ENCODE assay signal across 28 cellular contexts in genomic region chr1:159261726-159262494, GRCh38. TPM values are rescaled to one million over a fixed set of nuclear protein-coding genes. Genes with fewer than 3 reads are reported as not detected.
"Had no signal": no experiment of that assay in that cellular context is flagged by ENCODE, and none has a peak within 500 bp of the region (broad histone marks: within the 10 kb centered on the region; RNA-seq: fewer than 3 reads in every experiment).

No MANE protein-coding gene starts in this region.

- H3K4me3 ChIP-seq: cardiac muscle cell, hepatocyte, thyroid gland had no signal

- H3K4me3 Mint-ChIP-seq: activated B cell treated with CpG ODN at 0.5 μM for 24 hours; activated naive CD8-positive, alpha-beta T cell treated with anti-CD3 and anti-CD28 coated beads for 36 hours; activated T-cell treated with anti-CD3 and anti-CD28 coated beads, Interleukin-2, amount 50 U/mL, for 4 hours; endodermal cell; natural killer cell treated with Interleukin-12 subunit alpha and Interleukin-12 subunit beta and Interleukin-15 and Interleukin-18, amount 100 ng/mL, for 72 hours; T-helper 17 cell had no signal

- H3K36me3 Mint-ChIP-seq: activated naive CD8-positive, alpha-beta T cell treated with anti-CD3 and anti-CD28 coated beads for 36 hours; natural killer cell treated with Interleukin-12 subunit alpha and Interleukin-12 subunit beta and Interleukin-15 and Interleukin-18, amount 100 ng/mL, for 72 hours had no signal

- H3K27me3 ChIP-seq: cardiac muscle cell, hepatocyte, thyroid gland had no signal

- DNase-seq: activated B cell treated with CpG ODN at 0.5 μM for 24 hours; activated CD4-positive, alpha-beta T cell treated with anti-CD3 and anti-CD28 coated beads for 4 hours; activated CD4-positive, alpha-beta T cell treated with anti-CD3 and anti-CD28 coated beads, Interleukin-2, amount 50 U/mL, for 48 hours; activated CD8-positive, alpha-beta memory T cell treated with anti-CD3 and anti-CD28 coated beads, Interleukin-2, amount 50 U/mL, for 48 hours; activated naive CD4-positive, alpha-beta T cell treated with Interleukin-2 at 50 U/mL for 16 hours; activated naive CD8-positive, alpha-beta T cell treated with anti-CD3 and anti-CD28 coated beads for 36 hours; activated T-cell treated with anti-CD3 and anti-CD28 coated beads, Interleukin-2, amount 50 U/mL, for 4 hours; amniotic stem cell; cortex of kidney; endodermal cell; glutamatergic neuron; left ventricle myocardium superior; midbrain; retina; stimulated activated CD4-positive, alpha-beta T cell treated with anti-CD3 and anti-CD28 coated beads, Interleukin-4, amount 100 ng/mL, for 4 hours; stimulated activated naive CD8-positive, alpha-beta T cell treated with anti-CD3 and anti-CD28 coated beads, Interleukin-15, Interleukin-2, amounts not matched to agents 100 U/mL and 50 U/mL, for 24 hours; T-helper 17 cell; thyroid gland had no signal

- H3K4me1 Mint-ChIP-seq: activated B cell treated with CpG ODN at 0.5 μM for 24 hours, endodermal cell, T-helper 17 cell had no signal

- H3K27me3 Mint-ChIP-seq: progenitor cell of endocrine pancreas had no signal

- H3K36me3 ChIP-seq: cardiac muscle cell, thyroid gland had no signal

- H3K4me1 ChIP-seq: thyroid gland had no signal

- ATAC-seq: activated T-cell treated with anti-CD3 and anti-CD28 coated beads, Interleukin-2, amount 50 U/mL, for 4 hours; left ventricle myocardium superior; natural killer cell treated with Interleukin-12 subunit alpha and Interleukin-12 subunit beta and Interleukin-15 and Interleukin-18, amount 100 ng/mL, for 72 hours; stimulated activated naive CD8-positive, alpha-beta T cell treated with anti-CD3 and anti-CD28 coated beads, Interleukin-15, Interleukin-2, amounts not matched to agents 100 U/mL and 50 U/mL, for 24 hours; T-helper 17 cell had no signal

- H3K9me3 Mint-ChIP-seq: activated T-helper 2 cell treated with anti-CD3 and anti-CD28 coated beads, Interferon-gamma antibody, Interleukin-2, Interleukin-4, amounts not matched to agents 10 μg/mL and 5 μg/mL and 100 μg/mL, durations not matched to agents 14 hours and 24 hours and 36 hours had no signal

- H3K27ac ChIP-seq: cardiac muscle cell, hepatocyte, thyroid gland had no signal

- H3K9me3 ChIP-seq: thyroid gland had no signal

- H3K27ac Mint-ChIP-seq: activated B cell treated with CpG ODN at 0.5 μM for 24 hours; activated naive CD8-positive, alpha-beta T cell treated with anti-CD3 and anti-CD28 coated beads for 36 hours; activated T-helper 2 cell treated with anti-CD3 and anti-CD28 coated beads, Interferon-gamma antibody, Interleukin-2, Interleukin-4, amounts not matched to agents 10 μg/mL and 5 μg/mL and 100 μg/mL, durations not matched to agents 14 hours and 24 hours and 36 hours; endodermal cell; natural killer cell treated with Interleukin-12 subunit alpha and Interleukin-12 subunit beta and Interleukin-15 and Interleukin-18, amount 100 ng/mL, for 72 hours; progenitor cell of endocrine pancreas; T-helper 17 cell had no signal

RNA-seq across cellular contexts. Expression of gene FCER1A, which starts 40.2 kb away (rescaled TPM):
- total RNA-seq: activated B cell treated with CpG ODN at 0.5 μM for 24 hours; activated CD8-positive, alpha-beta memory T cell treated with anti-CD3 and anti-CD28 coated beads for 36 hours; activated naive CD8-positive, alpha-beta T cell treated with anti-CD3 and anti-CD28 coated beads for 36 hours; activated T-cell treated with anti-CD3 and anti-CD28 coated beads, Interleukin-2, amount 50 U/mL, for 4 hours; activated T-helper 2 cell treated with anti-CD3 and anti-CD28 coated beads, Interferon-gamma antibody, Interleukin-2, Interleukin-4, amounts not matched to agents 10 μg/mL and 5 μg/mL and 100 μg/mL, durations not matched to agents 14 hours and 24 hours and 36 hours; cardiac muscle cell; cerebellum; endodermal cell; epithelial cell of proximal tubule; frontal cortex; hepatocyte; osteocyte; progenitor cell of endocrine pancreas had no signal

RNA-seq across cellular contexts. Expression of gene ACKR1, which starts 57.2 kb away (rescaled TPM):
- total RNA-seq: activated naive CD8-positive, alpha-beta T cell treated with anti-CD3 and anti-CD28 coated beads for 36 hours; activated T-helper 2 cell treated with anti-CD3 and anti-CD28 coated beads, Interferon-gamma antibody, Interleukin-2, Interleukin-4, amounts not matched to agents 10 μg/mL and 5 μg/mL and 100 μg/mL, durations not matched to agents 14 hours and 24 hours and 36 hours; endodermal cell; epithelial cell of proximal tubule; hepatocyte; natural killer cell treated with Interleukin-12 subunit alpha and Interleukin-12 subunit beta and Interleukin-15 and Interleukin-18, amount 100 ng/mL, for 72 hours; osteocyte; T-helper 17 cell had no signal
